ENCODE assay signal across 16 cellular contexts in genomic region chr11:104043137-104043536, GRCh38. TPM values are rescaled to one million over a fixed set of nuclear protein-coding genes. Genes with fewer than 3 reads are reported as not detected.
A peak's percentile ranks its signal among the peaks of the same experiment; 100 is the strongest.
DNase-seq lines count a peak whose midpoint lies in the region; ATAC-seq, FAIRE-seq and TF ChIP-seq lines count a peak whose summit lies in the region.
"Had no signal": no experiment of that assay in that cellular context is flagged by ENCODE, and none has a peak within 500 bp of the region (broad histone marks: within the 10 kb centered on the region; RNA-seq: fewer than 3 reads in every experiment).

No MANE protein-coding gene starts in this region.

- no peak overlapping the region for H2BK5ac ChIP-seq in H9 (ENCODE audit: insufficient read length, low read length)

- H3T11ph ChIP-seq in H9 (ENCODE audit: low read length), result no peak overlapping the region

- no peak overlapping the region for H3K14ac ChIP-seq in H9 (ENCODE audit: insufficient read depth, low read length)

- no peak overlapping the region for H2BK15ac ChIP-seq in H9 (ENCODE audit: low read depth, low read length)

- TF ChIP-seq CTCF in astrocyte (IDR thresholded peaks at IDR 0.05; ENCODE audit: insufficient read depth, low read depth, low read length), result no peak
- TF ChIP-seq CTCF in H9 (conservative IDR thresholded peaks at IDR 0.05), result no peak

- no peak overlapping the region for H3K4me2 ChIP-seq in Karpas-422 (ENCODE audit: low read depth, low read length, poor library complexity, severe bottlenecking)
- H3K4me2 ChIP-seq in astrocyte (ENCODE audit: low read length), result no peak overlapping the region
- H3K4me2 ChIP-seq in H9 (ENCODE audit: insufficient read depth, insufficient read length, low read length), result no peak overlapping the region

- WGBS in H9 (ENCODE audit: extremely low coverage, insufficient read length, low lambda C conversion rate), result no CpG with 5 or more reads among the region's 4 CpGs

- H3K79me2 ChIP-seq in Karpas-422 (ENCODE audit: low read length) (peaks cover 97% of the 10 kb centered on the region), astrocyte (ENCODE audit: insufficient read depth, low read length) (no peaks in the 10 kb centered on the region), H9 (ENCODE audit: insufficient read depth, low read length) (no peaks in the 10 kb centered on the region)

- H3K9me2 ChIP-seq in Karpas-422 (replicated peaks; ENCODE audit: insufficient read depth, low read length), result no peaks in the 10 kb centered on the region

- no peak overlapping the region for H3K9ac ChIP-seq in Karpas-422 (ENCODE audit: low read length)
- no peak overlapping the region for H3K9ac ChIP-seq in astrocyte (ENCODE audit: low read length)
- H3K9ac ChIP-seq in H9 (ENCODE audit: extremely low read depth, insufficient read length, low read length), result no peak overlapping the region

- no peaks in the 10 kb centered on the region for H3K79me1 ChIP-seq in H9 (ENCODE audit: insufficient read depth, low read depth, low read length, poor library complexity, severe bottlenecking)

- H3K27ac ChIP-seq in Karpas-422 (ENCODE audit: low read length), result peak overlapping the region; percentile 48
- H3K27ac ChIP-seq in astrocyte (ENCODE audit: low read depth, low read length), result no peak overlapping the region
- H3K27ac ChIP-seq in H9 (ENCODE audit: insufficient read length, low read depth, low read length), result no peak overlapping the region

- no peak overlapping the region for H3K4me3 ChIP-seq in Karpas-422 (ENCODE audit: low read length)
- no peak overlapping the region for H3K4me3 ChIP-seq in astrocyte (ENCODE audit: insufficient read depth, low read depth, low read length)
- H3K4me3 ChIP-seq: GM12878 had no signal

- CTCF ChIA-PET in activated naive CD4-positive, alpha-beta T cell treated with anti-CD3 and anti-CD28 coated beads, Interleukin-2, amount 10 ng/mL, durations not matched to agents 7 days and 5 days (lab: Charles Lee), result no interaction called here

- no peak overlapping the region for H3K4me3 Mint-ChIP-seq in astrocyte (ENCODE audit: unreplicated experiment)
- H3K4me3 Mint-ChIP-seq in H9, result no peak overlapping the region
- no peak overlapping the region for H3K4me3 Mint-ChIP-seq in activated naive CD4-positive, alpha-beta T cell treated with anti-CD3 and anti-CD28 coated beads, Interleukin-2, amount 10 ng/mL, durations not matched to agents 7 days and 5 days
- H3K4me3 Mint-ChIP-seq: CD4-positive, alpha-beta T cell had no signal

- peak; percentile 0 for DNase-seq in A172 (ENCODE audit: low spot score)
- no peak for DNase-seq in Karpas-422
- DNase-seq in astrocyte (ENCODE audit: low read depth), result peak; percentile 10
- peak; percentile 60 for DNase-seq in iris pigment epithelial cell (ENCODE audit: low read depth)
- no peak for DNase-seq in H9
- DNase-seq in activated naive CD4-positive, alpha-beta T cell treated with anti-CD3 and anti-CD28 coated beads, Interleukin-2, amount 10 ng/mL, durations not matched to agents 7 days and 5 days, result no peak
- no peak for DNase-seq in stimulated activated naive CD4-positive, alpha-beta T cell treated with Interleukin-2 at 50 U/mL for 16 hours (lab: John Stamatoyannopoulos, UW)
- DNase-seq: 8988T; CD4-positive, alpha-beta T cell; NCI-H1105 treated with DMSO at 0.1 percent for 48 hours; NCI-H1694; NCI-H510A treated with DMSO at 0.1 percent for 48 hours; NCI-H774 had no signal

- no peak overlapping the region for H2BK20ac ChIP-seq in H9 (ENCODE audit: low read depth, low read length, poor library complexity, severe bottlenecking)

- H3K4me1 ChIP-seq in Karpas-422 (ENCODE audit: low read length) (peaks cover 49% of the 10 kb centered on the region), astrocyte (ENCODE audit: insufficient read depth, low read length) (no peaks in the 10 kb centered on the region), H9 (ENCODE audit: insufficient read depth, low read length) (no peaks in the 10 kb centered on the region; the same call in 1 of the 2 replicates)

- no peak overlapping the region for H4K91ac ChIP-seq in H9 (ENCODE audit: insufficient read length, low read depth, low read length)

- no peak overlapping the region for H3K18ac ChIP-seq in H9 (ENCODE audit: insufficient read length, low read depth, low read length)

- no peaks in the 10 kb centered on the region for H3K36me3 Mint-ChIP-seq in astrocyte (ENCODE audit: low read depth, unreplicated experiment)
- H3K36me3 Mint-ChIP-seq in H9 (ENCODE audit: insufficient read depth in 1 of 3, low read depth in 3 of 3), result no peaks in the 10 kb centered on the region
- H3K36me3 Mint-ChIP-seq in activated naive CD4-positive, alpha-beta T cell treated with anti-CD3 and anti-CD28 coated beads, Interleukin-2, amount 10 ng/mL, durations not matched to agents 7 days and 5 days, result no peaks in the 10 kb centered on the region

- H2AK5ac ChIP-seq in H9 (ENCODE audit: insufficient read length, low read length), result no peak overlapping the region

- H3K23ac ChIP-seq in H9 (ENCODE audit: insufficient read length, low read depth, low read length), result no peak overlapping the region

- H3K27me3 ChIP-seq in Karpas-422 (ENCODE audit: low read length) (no peaks in the 10 kb centered on the region), astrocyte (ENCODE audit: insufficient read depth, low read length) (no peaks in the 10 kb centered on the region), H9 (ENCODE audit: insufficient read depth, low read length) (no peaks in the 10 kb centered on the region)

- H4K20me1 ChIP-seq in Karpas-422 (ENCODE audit: insufficient read depth, low read depth, low read length) (no peaks in the 10 kb centered on the region), astrocyte (ENCODE audit: insufficient read depth, low read length) (no peaks in the 10 kb centered on the region), H9 (ENCODE audit: control insufficient read depth, insufficient read depth, insufficient read length) (no peaks in the 10 kb centered on the region)

- H2BK12ac ChIP-seq in H9 (ENCODE audit: insufficient read length, low read depth, low read length), result no peak overlapping the region

- H3K9me3 Mint-ChIP-seq in astrocyte (ENCODE audit: unreplicated experiment) (peaks cover 1% of the 10 kb centered on the region), H9 (no peaks in the 10 kb centered on the region)
- H3K9me3 Mint-ChIP-seq in activated naive CD4-positive, alpha-beta T cell treated with anti-CD3 and anti-CD28 coated beads, Interleukin-2, amount 10 ng/mL, durations not matched to agents 7 days and 5 days, result no peaks in the 10 kb centered on the region
- H3K9me3 Mint-ChIP-seq: CD4-positive, alpha-beta T cell had no signal

- H3K4ac ChIP-seq in H9 (ENCODE audit: low read depth, low read length), result no peak overlapping the region

- ATAC-seq in GM21619 (IDR thresholded peaks at IDR 0.05; ENCODE audit: unreplicated experiment), result no peak
- ATAC-seq: GM12878 had no signal

- H2AFZ ChIP-seq in Karpas-422 (ENCODE audit: low read length), result no peak overlapping the region
- H2AFZ ChIP-seq in astrocyte (ENCODE audit: low read depth, low read length), result no peak overlapping the region
- H2AFZ ChIP-seq in H9 (ENCODE audit: low read length), result no peak overlapping the region

- no peaks in the 10 kb centered on the region for H3K27me3 Mint-ChIP-seq in astrocyte (ENCODE audit: low read depth, unreplicated experiment)
- H3K27me3 Mint-ChIP-seq in H9 (ENCODE audit: low read depth), result no peaks in the 10 kb centered on the region
- no peaks in the 10 kb centered on the region for H3K27me3 Mint-ChIP-seq in activated naive CD4-positive, alpha-beta T cell treated with anti-CD3 and anti-CD28 coated beads, Interleukin-2, amount 10 ng/mL, durations not matched to agents 7 days and 5 days
- H3K27me3 Mint-ChIP-seq: CD4-positive, alpha-beta T cell had no signal

- H3K9me3 ChIP-seq in Karpas-422 (ENCODE audit: low read length) (no peaks in the 10 kb centered on the region), astrocyte (ENCODE audit: insufficient read depth, low read depth, low read length) (no peaks in the 10 kb centered on the region), H9 (ENCODE audit: control insufficient read depth, low read depth, low read length) (no peaks in the 10 kb centered on the region)

- peaks cover 43% of the 10 kb centered on the region for H3K36me3 ChIP-seq in Karpas-422 (ENCODE audit: insufficient read depth, low read length)
- no peaks in the 10 kb centered on the region for H3K36me3 ChIP-seq in astrocyte (ENCODE audit: insufficient read depth, low read length)

- H3K23me2 ChIP-seq in H9 (ENCODE audit: insufficient read length, low read depth, low read length, poor library complexity, severe bottlenecking), result no peaks in the 10 kb centered on the region

- FAIRE-seq in astrocyte (lab: Jason Lieb, UNC), result no peak
- FAIRE-seq: GM12878, H1 had no signal

- H3K27ac Mint-ChIP-seq in astrocyte (ENCODE audit: unreplicated experiment), result no peak overlapping the region
- H3K27ac Mint-ChIP-seq in H9, result 0 out of 7 replicates have a peak overlapping the region, but pooled peaks of 1 of the 3 experiments have one; percentile 49
- no peak overlapping the region for H3K27ac Mint-ChIP-seq in activated naive CD4-positive, alpha-beta T cell treated with anti-CD3 and anti-CD28 coated beads, Interleukin-2, amount 10 ng/mL, durations not matched to agents 7 days and 5 days
- H3K27ac Mint-ChIP-seq: CD4-positive, alpha-beta T cell had no signal

- no peak overlapping the region for H3K56ac ChIP-seq in H9 (ENCODE audit: insufficient read length, low read depth, low read length)

- H4K8ac ChIP-seq in H9 (replicated peaks; ENCODE audit: insufficient read length, low read depth, low read length), result no peak overlapping the region

- H4K5ac ChIP-seq in H9 (ENCODE audit: insufficient read length, low read depth, low read length), result no peak overlapping the region

- H3K4me1 Mint-ChIP-seq in astrocyte (ENCODE audit: low read depth, unreplicated experiment), result peaks cover 4% of the 10 kb centered on the region
- H3K4me1 Mint-ChIP-seq in H9, result peaks cover 0 to 5% of the 10 kb centered on the region in 2 experiments; a peak in 1 of 4 replicates
- H3K4me1 Mint-ChIP-seq in activated naive CD4-positive, alpha-beta T cell treated with anti-CD3 and anti-CD28 coated beads, Interleukin-2, amount 10 ng/mL, durations not matched to agents 7 days and 5 days, result no peaks in the 10 kb centered on the region

- H2BK120ac ChIP-seq in H9 (ENCODE audit: low read depth, low read length, poor library complexity, severe bottlenecking), result no peak overlapping the region

RNA-seq across cellular contexts. Expression of gene DDI1, which starts 6.7 kb away (rescaled TPM):
- total RNA-seq in A172 (2014; rRNA removed; shearing (Covaris generic)), result not detected in 2 replicates
- total RNA-seq in Karpas-422 (2014; rRNA removed; shearing (Covaris generic); ENCODE audit: low replicate concordance), result not detected in 2 replicates
- not detected in 2 replicates for total RNA-seq in astrocyte
- total RNA-seq in H9 (2021), result not detected in 2 replicates
- total RNA-seq: CD4-positive, alpha-beta T cell; GM12878; H1 had no signal

Comparison
In these comparisons a context has a peak if more than half of its experiments do, and no peak if none do; other contexts are left out.
1. DNase-seq: peak in A172 (single experiment), astrocyte (single experiment) and iris pigment epithelial cell (single experiment); none in Karpas-422 (single experiment), H9 (single experiment), activated naive CD4-positive, alpha-beta T cell treated with anti-CD3 and anti-CD28 coated beads, Interleukin-2, amount 10 ng/mL, durations not matched to agents 7 days and 5 days (single experiment) and stimulated activated naive CD4-positive, alpha-beta T cell treated with Interleukin-2 at 50 U/mL for 16 hours (single experiment).